Comparison of ENCODE assay signal across 8 cellular contexts in the genomic region with DNA sequence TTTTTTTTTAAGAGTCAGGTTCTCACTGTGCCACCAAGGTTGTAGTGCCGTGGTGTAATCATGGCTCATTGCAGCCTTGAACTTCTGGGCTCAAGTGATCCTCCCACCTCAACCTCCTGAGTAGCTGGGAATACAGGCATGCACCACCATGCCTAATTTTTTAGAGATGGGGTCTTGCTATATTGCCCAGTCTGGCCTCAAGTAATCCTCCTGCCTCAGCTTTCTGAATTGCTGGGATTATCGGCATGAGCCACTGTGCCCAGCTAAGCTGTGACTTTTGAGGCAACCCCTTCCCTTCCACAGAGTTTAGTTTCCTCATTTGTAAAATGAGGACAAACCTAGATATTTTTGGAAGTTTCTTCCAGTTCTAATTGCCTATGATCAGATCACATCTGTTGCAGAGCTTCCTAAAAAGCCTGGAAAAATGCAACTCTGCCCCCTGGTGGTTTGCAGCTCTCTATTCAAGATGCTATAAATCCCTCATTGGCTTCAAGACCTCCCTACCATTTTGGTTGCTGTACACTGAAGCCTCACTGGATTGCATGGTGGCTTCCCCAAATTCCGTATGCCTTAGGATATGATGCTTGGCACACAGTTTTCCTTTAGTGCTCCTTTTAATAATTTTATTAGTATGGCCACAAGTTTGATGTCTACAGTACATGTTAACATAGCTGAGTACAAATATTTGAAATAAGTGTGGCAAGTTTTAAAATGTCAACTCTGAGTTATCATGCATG. TPM values are rescaled to one million over a fixed set of nuclear protein-coding genes. Genes with fewer than 3 reads are reported as not detected.
DNase-seq lines count a peak whose midpoint lies in the region; ATAC-seq and TF ChIP-seq lines count a peak whose summit lies in the region.

No MANE protein-coding gene starts in this region.

- H3K27me3 ChIP-seq in Loucy (ENCODE audit: insufficient read depth, low read length, poor library complexity, severe bottlenecking) (no peaks in the 10 kb centered on the region), SJSA1 (replicated peaks) (no peaks in the 10 kb centered on the region)

- intact Hi-C loops in posterior vena cava (cut with DNase I) = no loop called here

- DNase-seq in DMS153 treated with DMSO at 0.1 percent for 48 hours (lab: John Stamatoyannopoulos, UW; ENCODE audit: unreplicated experiment) = peak; percentile 46
- peak; percentile 37 to 63 for DNase-seq in SJSA1 (ENCODE audit: low read depth in 1 of 2, low spot score in 2 of 2)
- peak; percentile 65 for DNase-seq in activated naive CD4-positive, alpha-beta T cell treated with Interleukin-2 at 50 U/mL for 16 hours
- peak; percentile 67 for DNase-seq in glomerular visceral epithelial cell (ENCODE audit: extremely low spot score)
- peak; percentile 84 for DNase-seq in posterior vena cava (ENCODE audit: low spot score)

- peaks cover 68% of the 10 kb centered on the region; the same call in 1 of the 2 replicates for H3K36me3 ChIP-seq in Loucy (ENCODE audit: insufficient read depth, low read length)
- peaks cover 40% of the 10 kb centered on the region for H3K36me3 ChIP-seq in SJSA1

- H3K27ac ChIP-seq in SJSA1 = no peak overlapping the region

- H3K9me3 ChIP-seq in Loucy (ENCODE audit: insufficient read depth, low read depth, low read length) = no peaks in the 10 kb centered on the region
- no peaks in the 10 kb centered on the region for H3K9me3 ChIP-seq in SJSA1 (replicated peaks)

- no peak overlapping the region for H3K9ac ChIP-seq in Loucy (ENCODE audit: low read depth, low read length, poor library complexity, severe bottlenecking)

- H3K4me3 ChIP-seq in Loucy (ENCODE audit: low read length, poor library complexity, severe bottlenecking) (no peak overlapping the region), SJSA1 (no peak overlapping the region)

- H3K9me2 ChIP-seq in Loucy (replicated peaks; ENCODE audit: low read depth, low read length) = no peaks in the 10 kb centered on the region

- H3K4me1 ChIP-seq in Loucy (ENCODE audit: insufficient read depth, low read length, poor library complexity, severe bottlenecking) (no peaks in the 10 kb centered on the region), SJSA1 (replicated peaks) (no peaks in the 10 kb centered on the region)

- H3F3A ChIP-seq in Loucy (ENCODE audit: low read depth) = no peaks in the 10 kb centered on the region

- H4K20me1 ChIP-seq in Loucy (ENCODE audit: insufficient read depth, low read length, poor library complexity, severe bottlenecking) = no peaks in the 10 kb centered on the region

- H2AFZ ChIP-seq in Loucy (ENCODE audit: low read length) = no peak overlapping the region

- no peak overlapping the region for H3K4me2 ChIP-seq in Loucy (ENCODE audit: low read depth, low read length, poor library complexity, severe bottlenecking)

- ATAC-seq in HG03280 (IDR thresholded peaks at IDR 0.05; ENCODE audit: unreplicated experiment) = no peak
- ATAC-seq in HG02870 (IDR thresholded peaks at IDR 0.05; ENCODE audit: unreplicated experiment) = no peak

- peak; percentile 87 for TF ChIP-seq CTCF in Loucy (conservative IDR thresholded peaks at IDR 0.05; ENCODE audit: low read length)

- no peaks in the 10 kb centered on the region for H3K79me2 ChIP-seq in Loucy (ENCODE audit: insufficient read depth, low read length)

RNA-seq across cellular contexts. Expression of gene GDE1, which starts 19.3 kb away (rescaled TPM):
- 39.6 and 48.2 TPM in 2 replicates for total RNA-seq in SJSA1 (2014; rRNA removed; shearing (Covaris generic))
- 10 to 100 TPM; 47.0 to 53.5 TPM for total RNA-seq in posterior vena cava

RNA-seq across cellular contexts. Expression of gene CCP110, which starts 21.2 kb away (rescaled TPM):
- 20.0 and 28.3 TPM in 2 replicates for total RNA-seq in SJSA1 (2014; rRNA removed; shearing (Covaris generic))
- 10 to 100 TPM; 16.1 to 19.2 TPM for total RNA-seq in posterior vena cava

RNA-seq across cellular contexts. Expression of gene VPS35L, which starts 52.9 kb away (rescaled TPM):
- total RNA-seq in SJSA1 (2014; rRNA removed; shearing (Covaris generic)) = 20.9 and 23.7 TPM in 2 replicates
- 10 to 100 TPM; 51.1 to 53.1 TPM for total RNA-seq in posterior vena cava
